Comparison of ENCODE assay signal across 3 cellular contexts in the genomic region with DNA sequence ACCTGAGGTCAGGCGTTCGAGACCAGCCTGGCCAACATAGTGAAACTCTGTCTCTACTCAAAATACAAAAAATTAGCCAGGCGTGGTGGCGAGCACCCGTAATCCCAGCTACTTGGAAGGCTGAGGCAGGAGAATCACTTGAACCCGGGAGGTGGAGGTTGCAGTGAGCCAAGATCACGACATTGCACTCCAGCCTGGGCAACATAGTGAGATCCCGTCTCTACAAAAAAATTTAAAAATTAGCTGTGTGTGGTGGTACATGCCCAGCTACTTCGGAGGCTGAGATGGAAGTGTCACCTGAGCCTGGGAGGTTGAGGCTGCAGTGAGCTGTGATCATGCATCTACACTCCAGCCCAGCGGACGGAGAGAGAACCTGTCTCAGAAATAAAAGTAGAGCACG.
TF ChIP-seq lines count a peak whose summit lies in the region.

No MANE protein-coding gene starts in this region.

TF ChIP-seq in HEK293, 187 proteins besides CTCF, POLR2A, EP300 and RAD21:
- peak; percentile 86 for TF ChIP-seq ZNF121 (tag by site-specific recombination; IDR thresholded peaks at IDR 0.05)

TF ChIP-seq in WTC11, 78 proteins besides CTCF, POLR2A, EP300 and RAD21:
- TF ChIP-seq ZNF121 (CRISPR knock-in tag; IDR thresholded peaks at IDR 0.05): peak; percentile 35; the same call in 1 of the 2 replicates

TF ChIP-seq in K562, 482 proteins besides CTCF, POLR2A, EP300 and RAD21:
- TF ChIP-seq ZNF121 (CRISPR knock-in tag; conservative IDR thresholded peaks at IDR 0.05): peak; percentile 66
